ENCODE assay signal across 13 cellular contexts in genomic region chr3:55484191-55484644, GRCh38. TPM values are rescaled to one million over a fixed set of nuclear protein-coding genes. Genes with fewer than 3 reads are reported as not detected.
DNase-seq lines count a peak whose midpoint lies in the region; ATAC-seq and TF ChIP-seq lines count a peak whose summit lies in the region.
"Had no signal": no experiment of that assay in that cellular context is flagged by ENCODE, and none has a peak within 500 bp of the region (broad histone marks: within the 10 kb centered on the region; RNA-seq: fewer than 3 reads in every experiment).

No MANE protein-coding gene starts in this region.

- no peaks in the 10 kb centered on the region for H3K27me3 ChIP-seq in fibroblast of lung (ENCODE audit: control insufficient read depth, insufficient read depth, low read length)
- peaks cover 0 to 67% (median 29%) of the 10 kb centered on the region in 3 experiments for H3K27me3 ChIP-seq in neuronal stem cell (ENCODE audit: control insufficient read depth in 3 of 3, insufficient read depth in 3 of 3, low read depth in 1 of 3, low read length in 3 of 3)

- H3K36me3 ChIP-seq in fibroblast of lung (ENCODE audit: control insufficient read depth, insufficient read depth, low read length) (peaks cover 5% of the 10 kb centered on the region), neuronal stem cell (replicated peaks in 1 of 2; ENCODE audit: control insufficient read depth in 2 of 2, insufficient read depth in 2 of 2, low read length in 2 of 2) (peaks cover 0 to 49% of the 10 kb centered on the region in 2 donors)
- H3K36me3 ChIP-seq: Peyer's patch had no signal

- peak overlapping the region; percentile 40 for H3K18ac ChIP-seq in neuronal stem cell (ENCODE audit: low read length)

- no peak overlapping the region for H2BK15ac ChIP-seq in neuronal stem cell (ENCODE audit: low read length)

- TF ChIP-seq CTCF in fibroblast of lung (conservative IDR thresholded peaks at IDR 0.05 in 1 of 2, IDR thresholded peaks at IDR 0.05 in 1 of 2; ENCODE audit: low read depth in 1 of 2, low read length in 2 of 2), result no peak

- no peak overlapping the region for H4K91ac ChIP-seq in neuronal stem cell (ENCODE audit: low read depth, low read length, poor library complexity)

- H3K9ac ChIP-seq in fibroblast of lung (ENCODE audit: insufficient read depth, low read length) (no peak overlapping the region), neuronal stem cell (ENCODE audit: low read depth, low read length, poor library complexity) (no peak overlapping the region)

- H3K4me3 Mint-ChIP-seq in T-helper 17 cell, result no peak overlapping the region
- no peak overlapping the region for H3K4me3 Mint-ChIP-seq in activated CD4-positive, alpha-beta T cell treated with anti-CD3 and anti-CD28 coated beads, Interleukin-2, amount 10 ng/mL, durations not matched to agents 24 days and 14 days

- H2BK5ac ChIP-seq in neuronal stem cell (ENCODE audit: low read length), result no peak overlapping the region

- H3K4me1 ChIP-seq in fibroblast of lung (ENCODE audit: control insufficient read depth, extremely low read depth, insufficient read depth, low read length) (peaks cover 5% of the 10 kb centered on the region), neuronal stem cell (ENCODE audit: control insufficient read depth in 2 of 2, insufficient read depth in 1 of 2, low read depth in 1 of 2, low read length in 2 of 2) (peaks cover 9 to 32% of the 10 kb centered on the region in 2 donors)

- peaks cover 10% of the 10 kb centered on the region for H3K4me1 Mint-ChIP-seq in T-helper 17 cell
- peaks cover 7% of the 10 kb centered on the region for H3K4me1 Mint-ChIP-seq in activated CD4-positive, alpha-beta T cell treated with anti-CD3 and anti-CD28 coated beads, Interleukin-2, amount 10 ng/mL, durations not matched to agents 24 days and 14 days

- peaks cover 70% of the 10 kb centered on the region for H3K27me3 Mint-ChIP-seq in T-helper 17 cell
- peaks cover 80% of the 10 kb centered on the region for H3K27me3 Mint-ChIP-seq in activated CD4-positive, alpha-beta T cell treated with anti-CD3 and anti-CD28 coated beads, Interleukin-2, amount 10 ng/mL, durations not matched to agents 24 days and 14 days

- no peak overlapping the region for H3K14ac ChIP-seq in neuronal stem cell (ENCODE audit: low read length)

- H3K9me3 ChIP-seq in fibroblast of lung (ENCODE audit: control insufficient read depth, insufficient read depth, low read depth, low read length) (no peaks in the 10 kb centered on the region), neuronal stem cell (replicated peaks in 1 of 2; ENCODE audit: control insufficient read depth in 2 of 2, insufficient read depth in 1 of 2, low read depth in 1 of 2, low read length in 2 of 2) (peaks cover 0 to 12% of the 10 kb centered on the region in 2 donors), T-helper 17 cell (ENCODE audit: control insufficient read depth, low read length, poor library complexity, severe bottlenecking) (no peaks in the 10 kb centered on the region)
- H3K9me3 ChIP-seq: Peyer's patch had no signal

- no peak overlapping the region for H3K23ac ChIP-seq in neuronal stem cell (ENCODE audit: low read depth, low read length, poor library complexity)

- peaks cover 83% of the 10 kb centered on the region for H3K79me2 ChIP-seq in fibroblast of lung (ENCODE audit: control insufficient read depth, insufficient read depth, low read length)

- H3K4me2 ChIP-seq in fibroblast of lung (ENCODE audit: extremely low read depth, insufficient read depth, low read length) (peak overlapping the region; percentile 88), neuronal stem cell (ENCODE audit: insufficient read depth, low read length, poor library complexity, severe bottlenecking) (peak overlapping the region; percentile 37)

- ATAC-seq in T-helper 17 cell (no peak), GM21529 (IDR thresholded peaks at IDR 0.05; ENCODE audit: unreplicated experiment) (no peak)

- WGBS in neuronal stem cell (ENCODE audit: extremely low coverage in 2 of 2, insufficient read length in 2 of 2, insufficient replicate concordance in 1 of 2), 2 donors, result no CpG with 5 or more reads among the region's 19 CpGs

- no peak overlapping the region for H4K8ac ChIP-seq in neuronal stem cell (ENCODE audit: low read depth, low read length)

- intact Hi-C loops in activated CD4-positive, alpha-beta T cell treated with anti-CD3 and anti-CD28 coated beads, Interleukin-2, amount 10 ng/mL, durations not matched to agents 24 days and 14 days (cut with micrococcal nuclease), result loop anchor here (2.0 kb wide), 1 partner anchor 767 kb away; no protein-coding TSS in a partner anchor

- no peak overlapping the region for H3K27ac Mint-ChIP-seq in T-helper 17 cell
- no peak overlapping the region for H3K27ac Mint-ChIP-seq in activated CD4-positive, alpha-beta T cell treated with anti-CD3 and anti-CD28 coated beads, Interleukin-2, amount 10 ng/mL, durations not matched to agents 24 days and 14 days

- peak overlapping the region; percentile 58 to 91 (median 65) for H3K4me3 ChIP-seq in fibroblast of lung (replicated peaks in 1 of 4; ENCODE audit: control extremely low read depth in 1 of 4, insufficient read depth in 1 of 4, low read depth in 3 of 4, low read length in 4 of 4)
- peak overlapping the region; percentile 55 to 76 for H3K4me3 ChIP-seq in neuronal stem cell (ENCODE audit: low read length in 2 of 2)

- H3K27ac ChIP-seq in fibroblast of lung (ENCODE audit: insufficient read depth, low read length) (peak overlapping the region; percentile 88), neuronal stem cell (replicated peaks; ENCODE audit: low read length) (no peak overlapping the region)

- no peaks in the 10 kb centered on the region for H4K20me1 ChIP-seq in fibroblast of lung (ENCODE audit: control insufficient read depth, extremely low read depth, insufficient read depth, low read length)

- H2AFZ ChIP-seq in fibroblast of lung (ENCODE audit: low read length) (no peak overlapping the region), neuronal stem cell (ENCODE audit: low read length) (no peak overlapping the region)

- no peak overlapping the region for H2BK12ac ChIP-seq in neuronal stem cell (ENCODE audit: low read length)

- peaks cover 4% of the 10 kb centered on the region for H3K36me3 Mint-ChIP-seq in T-helper 17 cell (ENCODE audit: low read depth)
- H3K36me3 Mint-ChIP-seq in activated CD4-positive, alpha-beta T cell treated with anti-CD3 and anti-CD28 coated beads, Interleukin-2, amount 10 ng/mL, durations not matched to agents 24 days and 14 days (ENCODE audit: low read depth), result peaks cover 3% of the 10 kb centered on the region

- no peak overlapping the region for H2AK5ac ChIP-seq in neuronal stem cell (ENCODE audit: low read depth, low read length)

- H3K4ac ChIP-seq in neuronal stem cell (ENCODE audit: low read length), result no peak overlapping the region

- no peaks in the 10 kb centered on the region for H3K9me3 Mint-ChIP-seq in activated CD4-positive, alpha-beta T cell treated with anti-CD3 and anti-CD28 coated beads, Interleukin-2, amount 10 ng/mL, durations not matched to agents 24 days and 14 days

- no peak overlapping the region for H2BK120ac ChIP-seq in neuronal stem cell (ENCODE audit: low read depth, low read length)

- H3K79me1 ChIP-seq in neuronal stem cell (ENCODE audit: low read depth, low read length), result no peaks in the 10 kb centered on the region

- peak; percentile 36 for DNase-seq in D341Med (ENCODE audit: low spot score)
- DNase-seq in RPMI8226, result peak; percentile 7
- peak; percentile 19 to 55 for DNase-seq in fibroblast of lung (ENCODE audit: low read depth in 2 of 2)
- peak; percentile 15 for DNase-seq in neuronal stem cell (ENCODE audit: low spot score)
- no peak for DNase-seq in T-helper 17 cell
- no peak for DNase-seq in activated CD4-positive, alpha-beta T cell treated with anti-CD3 and anti-CD28 coated beads, Interleukin-2, amount 10 ng/mL, durations not matched to agents 24 days and 14 days
- no peak for DNase-seq in DMS153 treated with DMSO at 0.1 percent for 48 hours (lab: John Stamatoyannopoulos, UW; ENCODE audit: unreplicated experiment)
- DNase-seq: activated CD4-positive, alpha-beta T cell treated with anti-CD3 and anti-CD28 coated beads for 1 hour; activated gamma-delta T cell; cortex of kidney; NCI-H1930; Peyer's patch had no signal

RNA-seq across cellular contexts. Expression of gene WNT5A, which starts 2.9 kb away (rescaled TPM):
- total RNA-seq in fibroblast of lung (52.6 and 117 TPM in 2 replicates), T-helper 17 cell (not detected)
- 78.2 and 224 TPM in 2 replicates for polyA plus RNA-seq in fibroblast of lung
- polyA plus RNA-seq in fibroblast of lung (2012), result 53.9 and 150 TPM in 2 replicates
- 60.8 and 154 TPM in 2 replicates for polyA minus RNA-seq in fibroblast of lung (ENCODE audit: low replicate concordance)
- 1.7 TPM for polyA plus RNA-seq in neuronal stem cell (2013, experiment 1 of 2)
- 1.6 TPM for polyA plus RNA-seq in neuronal stem cell (2013, experiment 2 of 2)
- not detected in 2 replicates for total RNA-seq in activated CD4-positive, alpha-beta T cell treated with anti-CD3 and anti-CD28 coated beads, Interleukin-2, amount 10 ng/mL, durations not matched to agents 24 days and 14 days

Comparison
In these comparisons a context has a peak if more than half of its experiments do, and no peak if none do; other contexts are left out.
1. DNase-seq: peak in D341Med (single experiment), RPMI8226 (single experiment), fibroblast of lung (2 of 2) and neuronal stem cell (single experiment); none in T-helper 17 cell (0 of 3), activated CD4-positive, alpha-beta T cell treated with anti-CD3 and anti-CD28 coated beads, Interleukin-2, amount 10 ng/mL, durations not matched to agents 24 days and 14 days (single experiment) and DMS153 treated with DMSO at 0.1 percent for 48 hours (single experiment).
2. RNA of gene WNT5A, which starts 2.9 kb away (total RNA-seq): 52.6 to 117 TPM in fibroblast of lung; not detected in T-helper 17 cell and not detected in activated CD4-positive, alpha-beta T cell treated with anti-CD3 and anti-CD28 coated beads, Interleukin-2, amount 10 ng/mL, durations not matched to agents 24 days and 14 days; every median in the first group is over 10 times any median in the second.